ENCODE assay signal across 8 cellular contexts in genomic region chr16:18803569-18804462, GRCh38. TPM values are rescaled to one million over a fixed set of nuclear protein-coding genes. Genes with fewer than 3 reads are reported as not detected.
A peak's percentile ranks its signal among the peaks of the same experiment; 100 is the strongest.
DNase-seq lines count a peak whose midpoint lies in the region; ATAC-seq and TF ChIP-seq lines count a peak whose summit lies in the region.

No MANE protein-coding gene starts in this region.

- H3K27me3 ChIP-seq in cardiac muscle cell (no peaks in the 10 kb centered on the region), thoracic aorta (replicated peaks; ENCODE audit: insufficient read depth) (no peaks in the 10 kb centered on the region), testis (no peaks in the 10 kb centered on the region)

- no peak overlapping the region for H3K4me3 ChIP-seq in cardiac muscle cell
- no peak overlapping the region for H3K4me3 ChIP-seq in fibroblast of villous mesenchyme (ENCODE audit: low read depth, low read length)
- no peak overlapping the region for H3K4me3 ChIP-seq in thoracic aorta
- H3K4me3 ChIP-seq in testis: no peak overlapping the region

- H3K27ac ChIP-seq in cardiac muscle cell (peak overlapping the region; percentile 72), thoracic aorta (peak overlapping the region; percentile 53 to 63), testis (no peak overlapping the region)

- TF ChIP-seq POLR2A in testis (IDR thresholded peaks at IDR 0.05): no peak

- ATAC-seq in T-helper 17 cell (no peak), thoracic aorta (ENCODE audit: insufficient number of reproducible peaks, low FRiP score, low read depth) (no peak)

- no peaks in the 10 kb centered on the region for H3K27me3 Mint-ChIP-seq in T-helper 17 cell

- WGBS in testis, 2 donors: 54 to 70% methylated on average over 5 of the region's 5 CpGs

- peak in 1 of 2 donors; percentile 56 for DNase-seq in cardiac muscle cell (ENCODE audit: low read depth in 1 of 2, low spot score in 1 of 2)
- no peak for DNase-seq in cardiac septum (ENCODE audit: low spot score)
- no peak for DNase-seq in T-helper 17 cell
- DNase-seq in fibroblast of villous mesenchyme (ENCODE audit: low read depth): peak; percentile 63
- no peak for DNase-seq in thoracic aorta (ENCODE audit: low spot score)
- no peak for DNase-seq in NCI-H146 treated with DMSO at 0.1 percent for 48 hours (lab: John Stamatoyannopoulos, UW; ENCODE audit: unreplicated experiment)
- no peak for DNase-seq in NCI-H69 (lab: John Stamatoyannopoulos, UW)
- no peak for DNase-seq in testis

- H3K9me3 ChIP-seq in cardiac muscle cell (ENCODE audit: low read depth): no peaks in the 10 kb centered on the region
- no peaks in the 10 kb centered on the region for H3K9me3 ChIP-seq in T-helper 17 cell (ENCODE audit: control insufficient read depth, low read length, poor library complexity, severe bottlenecking)
- H3K9me3 ChIP-seq in thoracic aorta: no peaks in the 10 kb centered on the region
- no peaks in the 10 kb centered on the region for H3K9me3 ChIP-seq in testis

- peak overlapping the region; percentile 99 for H3K27ac Mint-ChIP-seq in T-helper 17 cell

- intact Hi-C loops in cardiac septum (cut with DNase I) (loop anchor here (5.0 to 10.0 kb wide), 2 partner anchors 168 to 261 kb away; partner anchors contain the start of gene COQ7), testis (cut with DNase I; ENCODE audit: low total_unique reads) (no loop called here)

- peaks cover 34% of the 10 kb centered on the region for H3K4me1 Mint-ChIP-seq in T-helper 17 cell

- H3K36me3 Mint-ChIP-seq in T-helper 17 cell (ENCODE audit: low read depth): peaks cover 2% of the 10 kb centered on the region

- H3K36me3 ChIP-seq in cardiac muscle cell: peaks cover 11% of the 10 kb centered on the region
- H3K36me3 ChIP-seq in thoracic aorta: peaks cover 12% of the 10 kb centered on the region
- H3K36me3 ChIP-seq in testis (ENCODE audit: low read depth, missing control alignments): no peaks in the 10 kb centered on the region

- TF ChIP-seq CTCF in cardiac muscle cell (IDR thresholded peaks at IDR 0.05; ENCODE audit: low read depth, low read length) (no peak), fibroblast of villous mesenchyme (IDR thresholded peaks at IDR 0.05; ENCODE audit: insufficient read depth, low read depth, low read length) (no peak), thoracic aorta (IDR thresholded peaks at IDR 0.05) (no peak), testis (IDR thresholded peaks at IDR 0.05) (no peak)

- no peak overlapping the region for H3K4me3 Mint-ChIP-seq in T-helper 17 cell

- peaks cover 12% of the 10 kb centered on the region for H3K4me1 ChIP-seq in cardiac muscle cell (ENCODE audit: low read depth)
- peaks cover 15 to 44% of the 10 kb centered on the region in 2 donors for H3K4me1 ChIP-seq in thoracic aorta (ENCODE audit: control insufficient read depth in 1 of 2, low read depth in 2 of 2)
- H3K4me1 ChIP-seq in testis: peaks cover 8% of the 10 kb centered on the region

RNA-seq across cellular contexts. Expression of gene ARL6IP1, which starts 2.5 kb away (rescaled TPM):
- total RNA-seq in cardiac muscle cell (77.6 and 195 TPM in 2 replicates), cardiac septum (19.3 TPM), T-helper 17 cell (100 to 1,000 TPM in 1 of 2 donors, 10 to 100 TPM in 1; 99.5 to 104 TPM), fibroblast of villous mesenchyme (161 and 369 TPM in 2 replicates), thoracic aorta (100 to 1,000 TPM; 105 to 128 TPM), testis (100 to 1,000 TPM; 392 TPM)
- polyA plus RNA-seq in cardiac muscle cell (77.4 and 232 TPM in 2 replicates), testis (ENCODE audit: insufficient read depth, low read depth, low replicate concordance) (219 TPM)

RNA-seq across cellular contexts. Expression of gene RPS15A, which starts 13.7 kb away (rescaled TPM):
- total RNA-seq in cardiac muscle cell: 1,850 and 2,098 TPM in 2 replicates
- 547 and 611 TPM in 2 replicates for polyA plus RNA-seq in cardiac muscle cell
- total RNA-seq in cardiac septum: 510 TPM
- total RNA-seq in T-helper 17 cell: 1,000 to 10,000 TPM; 3,265 to 3,350 TPM
- 871 and 1,016 TPM in 2 replicates for total RNA-seq in fibroblast of villous mesenchyme
- 100 to 1,000 TPM; 829 to 900 TPM for total RNA-seq in thoracic aorta
- total RNA-seq in testis: 100 to 1,000 TPM; 342 to 970 TPM
- polyA plus RNA-seq in testis (ENCODE audit: insufficient read depth, low read depth, low replicate concordance): 1,223 TPM

Comparison
In these comparisons a context has a peak if more than half of its experiments do, and no peak if none do; other contexts are left out.
1. H3K27ac ChIP-seq: peak in cardiac muscle cell (single experiment) and thoracic aorta (2 of 2); none in testis (0 of 2).